1 cellular context compared by ENCODE assay signal in genomic region chr5:94111209-94112004, GRCh38.
TF ChIP-seq lines count a peak whose summit lies in the region.

No MANE protein-coding gene starts in this region.

TF ChIP-seq in K562, 482 proteins besides CTCF, POLR2A, EP300 and RAD21 (continued from another document and continues in another):
- TF ChIP-seq ID3 (CRISPR knock-in tag; IDR thresholded peaks at IDR 0.05) (no peak), ID3 (tag; IDR thresholded peaks at IDR 0.05) (no peak), ZNF655 (CRISPR knock-in tag; IDR thresholded peaks at IDR 0.05) (no peak), SIRT6 (IDR thresholded peaks at IDR 0.05; ENCODE audit: low read depth, low read length) (no peak), ZNF23 (CRISPR knock-in tag; IDR thresholded peaks at IDR 0.05) (no peak), BDP1 (IDR thresholded peaks at IDR 0.05; ENCODE audit: insufficient read depth, insufficient read length) (no peak), JUNB (CRISPR knock-in tag; conservative IDR thresholded peaks at IDR 0.05) (no peak), RBM25 (IDR thresholded peaks at IDR 0.05; ENCODE audit: low read depth, low read length, severe bottlenecking) (no peak), SRSF1 (IDR thresholded peaks at IDR 0.05; ENCODE audit: low read depth, low read length) (no peak), ZNF408 (CRISPR knock-in tag; IDR thresholded peaks at IDR 0.05; ENCODE audit: low read depth) (no peak), CGGBP1 (CRISPR knock-in tag; IDR thresholded peaks at IDR 0.05) (no peak), ATF7 (IDR thresholded peaks at IDR 0.05) (peak; percentile 84), DLX4 (CRISPR knock-in tag; IDR thresholded peaks at IDR 0.05) (no peak), MLX (CRISPR knock-in tag; conservative IDR thresholded peaks at IDR 0.05) (no peak), NCOA2 (IDR thresholded peaks at IDR 0.05; ENCODE audit: partially characterized antibody in 2 of 2) (no peak), CREB3 (tag; conservative IDR thresholded peaks at IDR 0.05; ENCODE audit: low read depth) (peak; percentile 42; the same call in 1 of the 2 replicates), KLF6 (CRISPR knock-in tag; IDR thresholded peaks at IDR 0.05; ENCODE audit: borderline replicate concordance) (no peak), BMI1 (IDR thresholded peaks at IDR 0.05; ENCODE audit: low read length) (no peak), TBP (optimal IDR thresholded peaks at IDR 0.05; ENCODE audit: low read depth, low read length) (peak; percentile 30), ASH1L (IDR thresholded peaks at IDR 0.05; ENCODE audit: borderline replicate concordance, low read depth, partially characterized antibody) (peak; percentile 82), ESRRB (CRISPR knock-in tag; IDR thresholded peaks at IDR 0.05; ENCODE audit: borderline replicate concordance) (no peak), NEUROD1 (IDR thresholded peaks at IDR 0.05; ENCODE audit: borderline replicate concordance, low read depth, low read length, partially characterized antibody) (no peak), ZNF57 (CRISPR knock-in tag; IDR thresholded peaks at IDR 0.05) (no peak), ZFP91 (CRISPR knock-in tag; IDR thresholded peaks at IDR 0.05) (no peak), VEZF1 (CRISPR knock-in tag; IDR thresholded peaks at IDR 0.05) (peak; percentile 88), ZNF239 (CRISPR knock-in tag; IDR thresholded peaks at IDR 0.05) (no peak), NONO (IDR thresholded peaks at IDR 0.05; ENCODE audit: low read depth in 2 of 2, low read length in 1 of 2) (no peak), ZNF274 (IDR thresholded peaks at IDR 0.05; ENCODE audit: borderline replicate concordance, low read depth, low read length) (no peak), SOX6 (IDR thresholded peaks at IDR 0.05) (no peak), ZNF184 (CRISPR knock-in tag; IDR thresholded peaks at IDR 0.05) (no peak), ZHX1 (conservative IDR thresholded peaks at IDR 0.05; ENCODE audit: low read length) (no peak), HMGN3 (IDR thresholded peaks at IDR 0.05; ENCODE audit: borderline replicate concordance, extremely low read depth, insufficient read length, low read depth, low read length) (no peak), RHOXF2B (CRISPR knock-in tag; conservative IDR thresholded peaks at IDR 0.05) (no peak), ZNF395 (CRISPR knock-in tag; IDR thresholded peaks at IDR 0.05) (no peak), SP2 (IDR thresholded peaks at IDR 0.05; ENCODE audit: extremely low read depth, low read depth, low read length, poor library complexity, severe bottlenecking) (no peak), MCM7 (IDR thresholded peaks at IDR 0.05) (no peak)
